In genomic region chr12:7645395-7646177, GRCh38 we compare ENCODE assay signal across 1 cellular context.
TF ChIP-seq lines count a peak whose summit lies in the region.

No MANE protein-coding gene starts in this region.

TF ChIP-seq in K562, 482 proteins besides CTCF, POLR2A, EP300 and RAD21 (continued from another document):
- TF ChIP-seq, protein P1, sequence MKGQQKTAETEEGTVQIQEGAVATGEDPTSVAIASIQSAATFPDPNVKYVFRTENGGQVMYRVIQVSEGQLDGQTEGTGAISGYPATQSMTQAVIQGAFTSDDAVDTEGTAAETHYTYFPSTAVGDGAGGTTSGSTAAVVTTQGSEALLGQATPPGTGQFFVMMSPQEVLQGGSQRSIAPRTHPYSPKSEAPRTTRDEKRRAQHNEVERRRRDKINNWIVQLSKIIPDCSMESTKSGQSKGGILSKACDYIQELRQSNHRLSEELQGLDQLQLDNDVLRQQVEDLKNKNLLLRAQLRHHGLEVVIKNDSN (CRISPR knock-in tag; IDR thresholded peaks at IDR 0.05): peak; percentile 70
- TF ChIP-seq BHLHE40 (IDR thresholded peaks at IDR 0.05; ENCODE audit: low read length): peak; percentile 42; the same call in 1 of the 2 replicates
- no peak for TF ChIP-seq CREM (IDR thresholded peaks at IDR 0.05; ENCODE audit: low read depth)
- no peak for TF ChIP-seq SMAD3 (CRISPR knock-in tag; conservative IDR thresholded peaks at IDR 0.05)
- TF ChIP-seq, protein P2, sequence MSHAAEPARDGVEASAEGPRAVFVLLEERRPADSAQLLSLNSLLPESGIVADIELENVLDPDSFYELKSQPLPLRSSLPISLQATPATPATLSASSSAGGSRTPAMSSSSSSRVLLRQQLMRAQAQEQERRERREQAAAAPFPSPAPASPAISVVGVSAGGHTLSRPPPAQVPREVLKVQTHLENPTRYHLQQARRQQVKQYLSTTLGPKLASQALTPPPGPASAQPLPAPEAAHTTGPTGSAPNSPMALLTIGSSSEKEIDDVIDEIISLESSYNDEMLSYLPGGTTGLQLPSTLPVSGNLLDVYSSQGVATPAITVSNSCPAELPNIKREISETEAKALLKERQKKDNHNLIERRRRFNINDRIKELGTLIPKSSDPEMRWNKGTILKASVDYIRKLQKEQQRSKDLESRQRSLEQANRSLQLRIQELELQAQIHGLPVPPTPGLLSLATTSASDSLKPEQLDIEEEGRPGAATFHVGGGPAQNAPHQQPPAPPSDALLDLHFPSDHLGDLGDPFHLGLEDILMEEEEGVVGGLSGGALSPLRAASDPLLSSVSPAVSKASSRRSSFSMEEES (CRISPR knock-in tag; IDR thresholded peaks at IDR 0.05): peak; percentile 19; the same call in 1 of the 2 replicates
- TF ChIP-seq RB1 (IDR thresholded peaks at IDR 0.05; ENCODE audit: low read depth): no peak
- no peak for TF ChIP-seq ZNF384 (IDR thresholded peaks at IDR 0.05; ENCODE audit: low read depth, low read length)
- TF ChIP-seq MAFF (IDR thresholded peaks at IDR 0.05; ENCODE audit: low read length): no peak
- TF ChIP-seq, protein P3, sequence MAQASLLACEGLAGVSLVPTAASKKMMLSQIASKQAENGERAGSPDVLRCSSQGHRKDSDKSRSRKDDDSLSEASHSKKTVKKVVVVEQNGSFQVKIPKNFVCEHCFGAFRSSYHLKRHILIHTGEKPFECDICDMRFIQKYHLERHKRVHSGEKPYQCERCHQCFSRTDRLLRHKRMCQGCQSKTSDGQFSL (CRISPR knock-in tag; IDR thresholded peaks at IDR 0.05): no peak
- TF ChIP-seq, protein P3 (tag; IDR thresholded peaks at IDR 0.05): no peak
